ENCODE assay signal across 1 cellular context in genomic region chr19:52749780-52750179, GRCh38.
TF ChIP-seq lines count a peak whose summit lies in the region.

No MANE protein-coding gene starts in this region.

TF ChIP-seq in K562, 482 proteins besides CTCF, POLR2A, EP300 and RAD21:
- TF ChIP-seq CBFA2T2 (conservative IDR thresholded peaks at IDR 0.05) (peak; percentile 74), TAF9B (IDR thresholded peaks at IDR 0.05; ENCODE audit: partially characterized antibody) (no peak), NCOR1 (IDR thresholded peaks at IDR 0.05) (peak; percentile 62), BRD4 (IDR thresholded peaks at IDR 0.05) (no peak), TEAD4 (IDR thresholded peaks at IDR 0.05; ENCODE audit: low read length) (peak; percentile 79), TEAD4 (CRISPR knock-in tag; IDR thresholded peaks at IDR 0.05; ENCODE audit: borderline replicate concordance) (no peak), ZNF395 (CRISPR knock-in tag; IDR thresholded peaks at IDR 0.05) (no peak), TFAP4 (CRISPR knock-in tag; IDR thresholded peaks at IDR 0.05; ENCODE audit: borderline replicate concordance) (no peak), CBFA2T3 (IDR thresholded peaks at IDR 0.05) (peak; percentile 84), TCF3 (CRISPR knock-in tag; IDR thresholded peaks at IDR 0.05) (peak; percentile 57), POLR2AphosphoS5 (IDR thresholded peaks at IDR 0.05; ENCODE audit: control insufficient read depth, insufficient read depth, low read depth, low read length) (no peak), TAL1 (IDR thresholded peaks at IDR 0.05) (peak; percentile 43; the same call in 1 of the 2 replicates), ARID1B (IDR thresholded peaks at IDR 0.05) (peak; percentile 64), ZNF57 (CRISPR knock-in tag; IDR thresholded peaks at IDR 0.05) (no peak), USF2 (CRISPR knock-in tag; IDR thresholded peaks at IDR 0.05) (no peak), U2AF2 (optimal IDR thresholded peaks at IDR 0.05; ENCODE audit: low read depth, low read length) (no peak), SNRNP70 (optimal IDR thresholded peaks at IDR 0.05; ENCODE audit: low read depth, low read length) (no peak), TRIM24 (IDR thresholded peaks at IDR 0.05) (peak; percentile 19 to 52; a peak in 2 of 4 replicates), GATA2 (CRISPR knock-in tag; IDR thresholded peaks at IDR 0.05) (peak; percentile 8; the same call in 1 of the 2 replicates), SPI1 (IDR thresholded peaks at IDR 0.05; ENCODE audit: borderline replicate concordance, low read depth, low read length) (peak; percentile 77; the same call in 1 of the 2 replicates), RUNX1 (IDR thresholded peaks at IDR 0.05; ENCODE audit: low read depth) (no peak), COPS2 (conservative IDR thresholded peaks at IDR 0.05) (no peak), NFIC (IDR thresholded peaks at IDR 0.05) (0 out of 2 replicates have a peak, but pooled peaks have one; percentile 23), PML (IDR thresholded peaks at IDR 0.05; ENCODE audit: low read length) (no peak), CTCFL (IDR thresholded peaks at IDR 0.05; ENCODE audit: borderline replicate concordance, insufficient read depth, low read depth, low read length, poor library complexity, severe bottlenecking) (no peak), KLF16 (IDR thresholded peaks at IDR 0.05) (peak; percentile 42; the same call in 1 of the 2 replicates)
